Comparison of ENCODE assay signal across 19 cellular contexts in the genomic region with DNA sequence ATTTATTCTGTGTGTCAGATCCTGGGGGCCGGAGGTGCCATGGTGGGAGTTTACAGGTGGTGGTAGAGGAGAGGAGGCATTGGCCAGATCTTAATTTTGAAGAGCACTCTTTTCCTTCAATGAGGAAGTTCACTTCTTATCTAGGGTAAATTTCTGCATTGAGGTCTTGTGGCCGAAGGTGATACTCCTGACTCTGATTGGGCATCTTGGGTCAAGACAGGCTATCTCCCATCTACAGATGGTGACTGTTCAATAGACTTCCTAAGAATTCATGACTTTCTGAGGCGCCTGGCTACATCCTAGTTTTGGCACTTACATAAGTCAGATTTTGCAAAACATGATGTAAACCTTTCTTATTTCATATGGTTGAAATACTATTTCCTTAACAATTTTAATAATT.
"Had no signal": no experiment of that assay in that cellular context is flagged by ENCODE, and none has a peak within 500 bp of the region (broad histone marks: within the 10 kb centered on the region; RNA-seq: fewer than 3 reads in every experiment).

No MANE protein-coding gene starts in this region.

- H3K4me1 ChIP-seq: pancreas, prostate gland, right lobe of liver, spleen had no signal

- H3K36me3 ChIP-seq: pancreas, prostate gland, right lobe of liver, spleen had no signal

- DNase-seq: cortex of kidney; dorsolateral prefrontal cortex; effector CD8-positive, alpha-beta T cell; foreskin melanocyte; head of caudate nucleus; hippocampal formation; left colon; mesendoderm; naive B cell; occipital lobe; pancreas; right lobe of liver; spleen; stimulated activated CD4-positive, alpha-beta T cell treated with anti-CD3 and anti-CD28 coated beads, Interleukin-15, amount 100 ng/mL, for 24 hours; stimulated activated CD4-positive, alpha-beta T cell treated with anti-CD3 and anti-CD28 coated beads, Interleukin-1b, Interleukin-23, amount 100 ng/mL, for 48 hours; stimulated activated CD4-positive, alpha-beta T cell treated with anti-CD3 and anti-CD28 coated beads, Interleukin-4, amount 100 ng/mL, for 4 hours; stimulated activated naive CD4-positive, alpha-beta T cell treated with Interleukin-2 at 50 U/mL for 16 hours; trophoblast cell had no signal

- H3K4me3 ChIP-seq: dorsolateral prefrontal cortex, pancreas, prostate gland, right lobe of liver, spleen had no signal

- FAIRE-seq: pancreas had no signal

- H3K27ac ChIP-seq: dorsolateral prefrontal cortex, pancreas, prostate gland, right lobe of liver, spleen had no signal

- H3K27me3 ChIP-seq: dorsolateral prefrontal cortex, pancreas, right lobe of liver, spleen had no signal

- ATAC-seq: left colon, pancreas, right lobe of liver had no signal

- H3K9me3 ChIP-seq: pancreas, prostate gland, right lobe of liver, spleen had no signal
